ENCODE assay signal across 8 cellular contexts in genomic region chr22:47080100-47080499, GRCh38.
"Had no signal": no experiment of that assay in that cellular context is flagged by ENCODE, and none has a peak within 500 bp of the region (broad histone marks: within the 10 kb centered on the region; RNA-seq: fewer than 3 reads in every experiment).

No MANE protein-coding gene starts in this region.

- H3K4me2 ChIP-seq: KMS-11 had no signal

- DNase-seq: IMR-90, KBM-7, KG1 had no signal

- H3K4me3 ChIP-seq: K562 had no signal

- H3K9ac ChIP-seq: KMS-11 had no signal

- H3K27ac ChIP-seq: HL-60, KMS-11 had no signal

- ATAC-seq: K562 had no signal

- FAIRE-seq: HTR-8/SVneo, K562 had no signal

- H3K27ac Mint-ChIP-seq: IgD-negative memory B cell had no signal

- H3K27me3 Mint-ChIP-seq: IgD-negative memory B cell had no signal
